In genomic region chr6:135380793-135381192, GRCh38 we compare ENCODE assay signal across 27 cellular contexts.
"Had no signal": no experiment of that assay in that cellular context is flagged by ENCODE, and none has a peak within 500 bp of the region (broad histone marks: within the 10 kb centered on the region; RNA-seq: fewer than 3 reads in every experiment).

No MANE protein-coding gene starts in this region.

- H3K4me3 ChIP-seq: stomach, suprapubic skin, testis, thoracic aorta, thyroid gland, tibial artery, tibial nerve, transverse colon, upper lobe of left lung, upper lobe of right lung, uterus, vagina had no signal

- H3K27me3 ChIP-seq: stomach, suprapubic skin, testis, thyroid gland, tibial artery, tibial nerve, transverse colon, upper lobe of left lung, upper lobe of right lung, uterus, vagina had no signal

- H3K4me1 ChIP-seq: stomach, suprapubic skin, testis, thyroid gland, tibial artery, tibial nerve, transverse colon, upper lobe of left lung, upper lobe of right lung, uterus, vagina had no signal

- H3K36me3 ChIP-seq: stomach, suprapubic skin, thoracic aorta, thyroid gland, tibial artery, tibial nerve, transverse colon, upper lobe of left lung, upper lobe of right lung, uterus, vagina had no signal

- FAIRE-seq: urothelium cell line had no signal

- H3K9me3 ChIP-seq: stomach, suprapubic skin, testis, thoracic aorta, thyroid gland, tibial artery, tibial nerve, transverse colon, upper lobe of left lung, upper lobe of right lung, uterus, vagina had no signal

- H3K27ac ChIP-seq: stomach, suprapubic skin, testis, thoracic aorta, thyroid gland, tibial artery, tibial nerve, transverse colon, upper lobe of left lung, upper lobe of right lung, uterus, vagina had no signal

- DNase-seq: stimulated activated CD4-positive, alpha-beta T cell treated with anti-CD3 and anti-CD28 coated beads, Interleukin-2, amount 100 ng/mL, for 48 hours; stimulated activated CD4-positive, alpha-beta T cell treated with anti-CD3 and anti-CD28 coated beads, Interleukin-4, amount 100 ng/mL, for 1 hour; stimulated activated CD4-positive, alpha-beta T cell treated with anti-CD3 and anti-CD28 coated beads, Interleukin-4, amount 100 ng/mL, for 24 hours; stimulated activated CD4-positive, alpha-beta T cell treated with anti-CD3 and anti-CD28 coated beads, Interleukin-4, amount 100 ng/mL, for 4 hours; stimulated activated CD8-positive, alpha-beta memory T cell treated with anti-CD3 and anti-CD28 coated beads, Interleukin-4, amount 100 ng/mL, for 48 hours; stimulated activated naive B cell treated with anti-CD40 and anti-IgM and Interleukin-4, amounts not matched to agents 10 μg/mL and 1 μg/mL and 100 μg/mL, for 72 hours; stimulated activated naive CD4-positive, alpha-beta T cell; stimulated activated naive CD4-positive, alpha-beta T cell treated with Interleukin-2 at 50 U/mL for 16 hours; stimulated activated naive CD8-positive, alpha-beta T cell treated with anti-CD3 and anti-CD28 coated beads, Interleukin-15, amount 100 ng/mL, for 72 hours; stimulated activated naive CD8-positive, alpha-beta T cell treated with anti-CD3 and anti-CD28 coated beads, Interleukin-15, Interleukin-2, amounts not matched to agents 100 U/mL and 50 U/mL, for 24 hours; stomach; substantia nigra; testis; thyroid gland; tibial artery; transverse colon; trophoblast cell; upper lobe of left lung; upper lobe of right lung; uterus had no signal

- ATAC-seq: stimulated activated effector memory CD8-positive, alpha-beta T cell treated with anti-CD3 and anti-CD28 coated beads, Interleukin-12 subunit alpha, Interleukin-12 subunit beta, amount 100 ng/mL, for 72 hours; stimulated activated memory B cell treated with anti-CD40 and anti-IgM and Interleukin-4, amounts not matched to agents 10 μg/mL and 1 μg/mL and 100 μg/mL, for 72 hours; stimulated activated naive B cell treated with anti-CD40 and anti-IgM and Interleukin-4, amounts not matched to agents 10 μg/mL and 1 μg/mL and 100 μg/mL, for 72 hours; stimulated activated naive CD8-positive, alpha-beta T cell treated with anti-CD3 and anti-CD28 coated beads, Interleukin-15, amount 100 ng/mL, for 72 hours; stimulated activated naive CD8-positive, alpha-beta T cell treated with anti-CD3 and anti-CD28 coated beads, Interleukin-15, Interleukin-2, amounts not matched to agents 100 U/mL and 50 U/mL, for 24 hours; upper lobe of right lung had no signal
